ENCODE assay signal across 10 cellular contexts in the genomic region with DNA sequence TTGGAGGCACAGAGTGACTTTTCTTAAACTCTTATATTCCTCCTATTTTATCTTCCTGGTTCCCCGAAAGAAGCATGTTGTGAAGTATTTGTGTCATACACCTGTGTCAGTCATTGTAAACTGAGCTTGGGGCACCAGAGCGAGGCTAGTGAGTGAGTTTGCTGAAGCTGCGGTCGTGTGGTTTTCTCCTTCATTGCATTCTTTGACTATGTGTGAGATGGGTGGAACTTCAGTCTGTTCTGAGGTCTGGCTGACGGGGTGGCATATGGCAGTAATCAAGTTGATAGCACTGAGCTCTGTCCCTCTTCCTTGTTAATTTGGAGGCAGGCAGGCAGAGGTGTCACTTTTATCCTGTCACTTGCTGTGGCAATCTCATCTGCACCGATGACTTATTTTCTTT. TPM values are rescaled to one million over a fixed set of nuclear protein-coding genes. Genes with fewer than 3 reads are reported as not detected.
DNase-seq lines count a peak whose midpoint lies in the region; ATAC-seq lines count a peak whose summit lies in the region.
"Had no signal": no experiment of that assay in that cellular context is flagged by ENCODE, and none has a peak within 500 bp of the region (broad histone marks: within the 10 kb centered on the region; RNA-seq: fewer than 3 reads in every experiment).

No MANE protein-coding gene starts in this region.

- no peak overlapping the region for H3K9ac ChIP-seq in Karpas-422 (ENCODE audit: low read length)
- H3K9ac ChIP-seq: parathyroid adenoma had no signal

- peak; percentile 12 for DNase-seq in activated T-cell treated with anti-CD3 and anti-CD28 coated beads for 48 hours (ENCODE audit: low read depth)
- DNase-seq in activated T-cell treated with anti-CD3 and anti-CD28 coated beads, Interleukin-2, amount 50 U/mL, for 1 hour: no peak
- peak; percentile 80 for DNase-seq in Karpas-422
- DNase-seq in stimulated activated CD4-positive, alpha-beta T cell treated with anti-CD3 and anti-CD28 coated beads, Interleukin-4, amount 100 ng/mL, for 24 hours: peak; percentile 19
- DNase-seq in SHP77 treated with DMSO at 0.1 percent for 48 hours (lab: John Stamatoyannopoulos, UW): no peak
- no peak for DNase-seq in RKO (ENCODE audit: low spot score)
- DNase-seq in NCI-H2029 (lab: John Stamatoyannopoulos, UW): no peak

- no peaks in the 10 kb centered on the region for H3K36me3 ChIP-seq in Karpas-422 (ENCODE audit: insufficient read depth, low read length)

- H2AFZ ChIP-seq in Karpas-422 (ENCODE audit: low read length): no peak overlapping the region
- H2AFZ ChIP-seq: parathyroid adenoma had no signal

- ATAC-seq in GM21825 (IDR thresholded peaks at IDR 0.05; ENCODE audit: unreplicated experiment): peak; percentile 46

- no peak overlapping the region for H3K4me2 ChIP-seq in Karpas-422 (ENCODE audit: low read depth, low read length, poor library complexity, severe bottlenecking)

- H3K27me3 ChIP-seq in Karpas-422 (ENCODE audit: low read length): no peaks in the 10 kb centered on the region

- H4K20me1 ChIP-seq in Karpas-422 (ENCODE audit: insufficient read depth, low read depth, low read length): peaks cover 39% of the 10 kb centered on the region; the same call in 1 of the 2 replicates

- no peak overlapping the region for H3K27ac ChIP-seq in Karpas-422 (ENCODE audit: low read length)
- H3K27ac ChIP-seq: parathyroid adenoma had no signal

- no peak overlapping the region for H3K4me3 ChIP-seq in Karpas-422 (ENCODE audit: low read length)

- H3K9me3 ChIP-seq in Karpas-422 (ENCODE audit: low read length): no peaks in the 10 kb centered on the region

- no peaks in the 10 kb centered on the region for H3K9me2 ChIP-seq in Karpas-422 (replicated peaks; ENCODE audit: insufficient read depth, low read length)

- peaks cover 34% of the 10 kb centered on the region for H3K4me1 ChIP-seq in Karpas-422 (ENCODE audit: low read length)

- H3K79me2 ChIP-seq in Karpas-422 (ENCODE audit: low read length): no peaks in the 10 kb centered on the region

RNA-seq across cellular contexts. Expression of gene VPS26B, which starts 4.2 kb away (rescaled TPM):
- total RNA-seq in Karpas-422 (2014; rRNA removed; shearing (Covaris generic); ENCODE audit: low replicate concordance): 7.9 and 11.2 TPM in 2 replicates

RNA-seq across cellular contexts. Expression of gene NCAPD3, which starts 4.9 kb away (rescaled TPM):
- 19.5 and 22.0 TPM in 2 replicates for total RNA-seq in Karpas-422 (2014; rRNA removed; shearing (Covaris generic); ENCODE audit: low replicate concordance)

RNA-seq across cellular contexts. Expression of gene THYN1, which starts 24.5 kb away (rescaled TPM):
- 30.0 and 54.0 TPM in 2 replicates for total RNA-seq in Karpas-422 (2014; rRNA removed; shearing (Covaris generic); ENCODE audit: low replicate concordance)

RNA-seq across cellular contexts. Expression of gene ACAD8, which starts 24.7 kb away (rescaled TPM):
- total RNA-seq in Karpas-422 (2014; rRNA removed; shearing (Covaris generic); ENCODE audit: low replicate concordance): 9.6 and 9.9 TPM in 2 replicates

RNA-seq across cellular contexts. Expression of gene GLB1L3, which starts 47.6 kb away (rescaled TPM):
- not detected in 2 replicates for total RNA-seq in Karpas-422 (2014; rRNA removed; shearing (Covaris generic); ENCODE audit: low replicate concordance)
- total RNA-seq: dermis microvascular lymphatic vessel endothelial cell had no signal

Comparison
In these comparisons a context has a peak if more than half of its experiments do, and no peak if none do; other contexts are left out.
1. DNase-seq: peak in activated T-cell treated with anti-CD3 and anti-CD28 coated beads for 48 hours (single experiment), Karpas-422 (single experiment) and stimulated activated CD4-positive, alpha-beta T cell treated with anti-CD3 and anti-CD28 coated beads, Interleukin-4, amount 100 ng/mL, for 24 hours (single experiment); none in activated T-cell treated with anti-CD3 and anti-CD28 coated beads, Interleukin-2, amount 50 U/mL, for 1 hour (single experiment), SHP77 treated with DMSO at 0.1 percent for 48 hours (single experiment), RKO (single experiment) and NCI-H2029 (single experiment).